Comparison of ENCODE assay signal across 17 cellular contexts in genomic region chr10:121525276-121526039, GRCh38.
DNase-seq lines count a peak whose midpoint lies in the region; ATAC-seq, FAIRE-seq and TF ChIP-seq lines count a peak whose summit lies in the region.
"Had no signal": no experiment of that assay in that cellular context is flagged by ENCODE, and none has a peak within 500 bp of the region (broad histone marks: within the 10 kb centered on the region; RNA-seq: fewer than 3 reads in every experiment).

No MANE protein-coding gene starts in this region.

- H3K9me3 Mint-ChIP-seq in activated naive CD4-positive, alpha-beta T cell treated with anti-CD3 and anti-CD28 coated beads, Interleukin-2, amount 10 ng/mL, durations not matched to agents 7 days and 5 days = peaks cover 5% of the 10 kb centered on the region

- intact Hi-C loops in cardiac septum (cut with DNase I) (no loop called here), prostate gland (cut with DNase I) (no loop called here)

- DNase-seq in cardiac muscle cell (ENCODE audit: low read depth in 1 of 2, low spot score in 1 of 2) (peak in 1 of 2 donors; percentile 20), cardiac septum (ENCODE audit: low spot score) (no peak), keratinocyte (ENCODE audit: low read depth, low spot score) (no peak), prostate gland (ENCODE audit: low spot score) (peak; percentile 48), MM.1S (no peak)
- DNase-seq in stimulated activated CD8-positive, alpha-beta memory T cell treated with anti-CD3 and anti-CD28 coated beads, Interleukin-4, amount 100 ng/mL, for 48 hours = no peak
- no peak for DNase-seq in activated naive CD4-positive, alpha-beta T cell treated with anti-CD3 and anti-CD28 coated beads, Interleukin-2, amount 10 ng/mL, durations not matched to agents 7 days and 5 days
- DNase-seq: activated gamma-delta T cell treated with Interleukin-2 at 50 U/mL for 16 hours; central memory CD4-positive, alpha-beta T cell; NCI-H1694 treated with DMSO at 0.1 percent for 48 hours; NCI-H774; right cardiac atrium; stomach; T1000 had no signal

- dilution Hi-C loops in keratinocyte (cut with MboI; ENCODE audit: extremely low pct_ligation_motif_present, low sequenced_read_pairs) = no loop called here

- WGBS in prostate gland = 23% methylated on average over 14 of the region's 14 CpGs

- no peaks in the 10 kb centered on the region for H3K36me3 Mint-ChIP-seq in activated naive CD4-positive, alpha-beta T cell treated with anti-CD3 and anti-CD28 coated beads, Interleukin-2, amount 10 ng/mL, durations not matched to agents 7 days and 5 days

- CTCF ChIA-PET in activated naive CD4-positive, alpha-beta T cell treated with anti-CD3 and anti-CD28 coated beads, Interleukin-2, amount 10 ng/mL, durations not matched to agents 7 days and 5 days (lab: Charles Lee) = no interaction called here

- H3K4me2 ChIP-seq in keratinocyte (ENCODE audit: control insufficient read depth, extremely low read depth, insufficient read depth, low read depth, low read length) = peak overlapping the region; percentile 68
- H3K4me2 ChIP-seq in MM.1S (ENCODE audit: low read depth, low read length) = no peak overlapping the region
- H3K4me2 ChIP-seq: A549 had no signal

- FAIRE-seq in keratinocyte (lab: Jason Lieb, UNC) = peak; percentile 39
- FAIRE-seq: A549 had no signal

- no peaks in the 10 kb centered on the region for H3K4me1 Mint-ChIP-seq in activated naive CD4-positive, alpha-beta T cell treated with anti-CD3 and anti-CD28 coated beads, Interleukin-2, amount 10 ng/mL, durations not matched to agents 7 days and 5 days
- H3K4me1 Mint-ChIP-seq: IgD-negative memory B cell had no signal

- H3K9ac ChIP-seq in keratinocyte (ENCODE audit: control insufficient read depth, extremely low read depth, insufficient read depth, low read length) (peak overlapping the region; percentile 35), MM.1S (ENCODE audit: low read length) (no peak overlapping the region)

- no peaks in the 10 kb centered on the region for H3K9me3 ChIP-seq in cardiac muscle cell (ENCODE audit: low read depth)
- H3K9me3 ChIP-seq in keratinocyte (ENCODE audit: control insufficient read depth, low read depth, low read length) = no peaks in the 10 kb centered on the region
- H3K9me3 ChIP-seq in prostate gland = no peaks in the 10 kb centered on the region
- no peaks in the 10 kb centered on the region for H3K9me3 ChIP-seq in MM.1S (replicated peaks; ENCODE audit: insufficient read depth, low read length)
- H3K9me3 ChIP-seq: A549, stomach had no signal

- H3K9me1 ChIP-seq in keratinocyte (ENCODE audit: control insufficient read depth, extremely low read depth, insufficient read depth, low read length) = no peaks in the 10 kb centered on the region

- H3K4me3 ChIP-seq in cardiac muscle cell (no peak overlapping the region), keratinocyte (ENCODE audit: control insufficient read depth in 2 of 3, extremely low read depth in 1 of 3, insufficient read depth in 2 of 3, low read depth in 1 of 3, low read length in 3 of 3) (peak overlapping the region in 1 of 3 experiments; percentile 40), prostate gland (no peak overlapping the region), MM.1S (ENCODE audit: low read length) (no peak overlapping the region)
- H3K4me3 ChIP-seq: A549, stomach had no signal

- peaks cover 21% of the 10 kb centered on the region for H3K4me1 ChIP-seq in cardiac muscle cell (ENCODE audit: low read depth)
- peaks cover 37% of the 10 kb centered on the region for H3K4me1 ChIP-seq in keratinocyte (ENCODE audit: control insufficient read depth, extremely low read depth, insufficient read depth, low read length)
- H3K4me1 ChIP-seq in prostate gland (replicated peaks) = peaks cover 9% of the 10 kb centered on the region
- H3K4me1 ChIP-seq in MM.1S (ENCODE audit: low read length) = 0 out of 2 replicates have a peak, but pooled peaks cover 4% of the 10 kb centered on the region
- H3K4me1 ChIP-seq: A549 had no signal

- no peak for TF ChIP-seq CTCF in cardiac muscle cell (IDR thresholded peaks at IDR 0.05; ENCODE audit: low read depth, low read length)
- no peak for TF ChIP-seq CTCF in keratinocyte (optimal IDR thresholded peaks at IDR 0.05 in 1 of 3, IDR thresholded peaks at IDR 0.05 in 1 of 3, conservative IDR thresholded peaks at IDR 0.05 in 1 of 3; ENCODE audit: extremely low read depth in 1 of 3, insufficient read depth in 2 of 3, low read length in 3 of 3)
- TF ChIP-seq CTCF in prostate gland (IDR thresholded peaks at IDR 0.05) = no peak
- no peak for TF ChIP-seq CTCF in MM.1S (IDR thresholded peaks at IDR 0.05; ENCODE audit: low read length)

- no peaks in the 10 kb centered on the region for H3K9me2 ChIP-seq in MM.1S (replicated peaks; ENCODE audit: insufficient read depth, low read length)

- H3K79me2 ChIP-seq in keratinocyte (ENCODE audit: control insufficient read depth, insufficient read depth, low read length) (peaks cover 4% of the 10 kb centered on the region), MM.1S (ENCODE audit: low read length) (no peaks in the 10 kb centered on the region)

- no peak overlapping the region for H3K4me3 Mint-ChIP-seq in activated naive CD4-positive, alpha-beta T cell treated with anti-CD3 and anti-CD28 coated beads, Interleukin-2, amount 10 ng/mL, durations not matched to agents 7 days and 5 days
- H3K4me3 Mint-ChIP-seq: IgD-negative memory B cell had no signal

- H4K20me1 ChIP-seq in keratinocyte (ENCODE audit: control insufficient read depth, extremely low read depth, insufficient read depth, low read length) (no peaks in the 10 kb centered on the region), MM.1S (ENCODE audit: insufficient read depth, low read length) (no peaks in the 10 kb centered on the region)

- H3K27me3 ChIP-seq in cardiac muscle cell (no peaks in the 10 kb centered on the region), keratinocyte (ENCODE audit: control insufficient read depth, extremely low read depth, insufficient read depth, low read length) (no peaks in the 10 kb centered on the region), prostate gland (replicated peaks; ENCODE audit: insufficient read depth) (no peaks in the 10 kb centered on the region), MM.1S (replicated peaks; ENCODE audit: insufficient read depth, low read length) (no peaks in the 10 kb centered on the region)
- H3K27me3 ChIP-seq: stomach had no signal

- H3K36me3 ChIP-seq in cardiac muscle cell (no peaks in the 10 kb centered on the region), keratinocyte (ENCODE audit: control insufficient read depth in 2 of 2, extremely low read depth in 1 of 2, insufficient read depth in 2 of 2, low read length in 2 of 2) (peaks cover 3 to 4% of the 10 kb centered on the region in 2 experiments), prostate gland (no peaks in the 10 kb centered on the region), MM.1S (replicated peaks; ENCODE audit: insufficient read depth, low read length) (no peaks in the 10 kb centered on the region)
- H3K36me3 ChIP-seq: stomach had no signal

- TF ChIP-seq POLR2A in prostate gland (IDR thresholded peaks at IDR 0.05) = no peak

- no peak for ATAC-seq in HG03139 (IDR thresholded peaks at IDR 0.05; ENCODE audit: unreplicated experiment)
- ATAC-seq: A549 had no signal

- no peaks in the 10 kb centered on the region for H3F3A ChIP-seq in MM.1S (ENCODE audit: insufficient read depth, low read length)

- peaks cover 4% of the 10 kb centered on the region for H3K27me3 Mint-ChIP-seq in activated naive CD4-positive, alpha-beta T cell treated with anti-CD3 and anti-CD28 coated beads, Interleukin-2, amount 10 ng/mL, durations not matched to agents 7 days and 5 days
- H3K27me3 Mint-ChIP-seq: IgD-negative memory B cell had no signal

- peak overlapping the region; percentile 39 for H2AFZ ChIP-seq in keratinocyte (ENCODE audit: control insufficient read depth, low read length)
- H2AFZ ChIP-seq in MM.1S (ENCODE audit: low read length) = no peak overlapping the region

- H3K27ac ChIP-seq in cardiac muscle cell (peak overlapping the region; percentile 38), keratinocyte (ENCODE audit: control insufficient read depth, insufficient read depth, low read length) (no peak overlapping the region), prostate gland (peak overlapping the region; percentile 15 to 44), MM.1S (ENCODE audit: low read length) (no peak overlapping the region)
- H3K27ac ChIP-seq: A549 had no signal

- H3K27ac Mint-ChIP-seq in activated naive CD4-positive, alpha-beta T cell treated with anti-CD3 and anti-CD28 coated beads, Interleukin-2, amount 10 ng/mL, durations not matched to agents 7 days and 5 days = no peak overlapping the region
- H3K27ac Mint-ChIP-seq: IgD-negative memory B cell had no signal

Comparison
In these comparisons a context has a peak if more than half of its experiments do, and no peak if none do; other contexts are left out.
1. H3K27ac ChIP-seq: peak in cardiac muscle cell (single experiment) and prostate gland (2 of 2); none in keratinocyte (single experiment) and MM.1S (single experiment).